ENCODE assay signal across 15 cellular contexts in genomic region chr4:11543710-11544109, GRCh38.
DNase-seq lines count a peak whose midpoint lies in the region; ATAC-seq, FAIRE-seq and TF ChIP-seq lines count a peak whose summit lies in the region.
"Had no signal": no experiment of that assay in that cellular context is flagged by ENCODE, and none has a peak within 500 bp of the region (broad histone marks: within the 10 kb centered on the region; RNA-seq: fewer than 3 reads in every experiment).

No MANE protein-coding gene starts in this region.

- H2AK5ac ChIP-seq in neuronal stem cell (ENCODE audit: low read depth, low read length) = no peak overlapping the region

- H3K14ac ChIP-seq in neuronal stem cell (ENCODE audit: low read length) = no peak overlapping the region

- H3K4me3 ChIP-seq in foreskin fibroblast (ENCODE audit: low read depth in 1 of 2, low read length in 2 of 2) = no peak overlapping the region
- H3K4me3 ChIP-seq in neuronal stem cell (ENCODE audit: low read length in 2 of 2) = no peak overlapping the region
- H3K4me3 ChIP-seq: gastrocnemius medialis, suprapubic skin had no signal

- no peaks in the 10 kb centered on the region for H3K4me1 ChIP-seq in neuronal stem cell (ENCODE audit: control insufficient read depth in 2 of 2, insufficient read depth in 1 of 2, low read depth in 1 of 2, low read length in 2 of 2)
- H3K4me1 ChIP-seq: gastrocnemius medialis had no signal

- no peak overlapping the region for H4K8ac ChIP-seq in neuronal stem cell (ENCODE audit: low read depth, low read length)

- H3K4ac ChIP-seq in neuronal stem cell (ENCODE audit: low read length) = no peak overlapping the region

- no peak overlapping the region for H2BK12ac ChIP-seq in neuronal stem cell (ENCODE audit: low read length)

- no peak for ATAC-seq in HG03457 (IDR thresholded peaks at IDR 0.05; ENCODE audit: unreplicated experiment)
- ATAC-seq: gastrocnemius medialis; naive thymus-derived CD8-positive, alpha-beta T cell had no signal

- no peak overlapping the region for H2BK15ac ChIP-seq in neuronal stem cell (ENCODE audit: low read length)

- H3K36me3 ChIP-seq in neuronal stem cell (replicated peaks in 1 of 2; ENCODE audit: control insufficient read depth in 2 of 2, insufficient read depth in 2 of 2, low read length in 2 of 2) = no peaks in the 10 kb centered on the region
- H3K36me3 ChIP-seq: gastrocnemius medialis, suprapubic skin had no signal

- no peaks in the 10 kb centered on the region for H3K79me1 ChIP-seq in neuronal stem cell (ENCODE audit: low read depth, low read length)

- no peaks in the 10 kb centered on the region for H3K36me3 Mint-ChIP-seq in neural crest cell (ENCODE audit: low read depth)
- H3K36me3 Mint-ChIP-seq: brain; naive thymus-derived CD8-positive, alpha-beta T cell had no signal

- no peaks in the 10 kb centered on the region for H3K4me1 Mint-ChIP-seq in neural crest cell
- H3K4me1 Mint-ChIP-seq: brain had no signal

- H3K27me3 Mint-ChIP-seq in neural crest cell (ENCODE audit: low read depth) = no peaks in the 10 kb centered on the region
- H3K27me3 Mint-ChIP-seq: brain had no signal

- no peak overlapping the region for H3K4me3 Mint-ChIP-seq in neural crest cell
- H3K4me3 Mint-ChIP-seq: brain; naive thymus-derived CD8-positive, alpha-beta T cell had no signal

- H3K27ac ChIP-seq in RWPE1 (no peak overlapping the region), neuronal stem cell (replicated peaks; ENCODE audit: low read length) (no peak overlapping the region)
- H3K27ac ChIP-seq: gastrocnemius medialis, suprapubic skin had no signal

- H2BK5ac ChIP-seq in neuronal stem cell (ENCODE audit: low read length) = no peak overlapping the region

- CTCF ChIA-PET in RWPE1 (lab: Yijun Ruan, JAX) = no interaction called here

- no peak overlapping the region for H3K23ac ChIP-seq in neuronal stem cell (ENCODE audit: low read depth, low read length, poor library complexity)

- no peaks in the 10 kb centered on the region for H3K9me3 ChIP-seq in neuronal stem cell (replicated peaks in 1 of 2; ENCODE audit: control insufficient read depth in 2 of 2, insufficient read depth in 1 of 2, low read depth in 1 of 2, low read length in 2 of 2)
- H3K9me3 ChIP-seq: gastrocnemius medialis, suprapubic skin had no signal

- H3K9me3 Mint-ChIP-seq in neural crest cell = no peaks in the 10 kb centered on the region
- H3K9me3 Mint-ChIP-seq: brain; naive thymus-derived CD8-positive, alpha-beta T cell had no signal

- FAIRE-seq in GM12891 (lab: Jason Lieb, UNC) = no peak
- FAIRE-seq: GM18507 had no signal

- H4K91ac ChIP-seq in neuronal stem cell (ENCODE audit: low read depth, low read length, poor library complexity) = no peak overlapping the region

- TF ChIP-seq POLR2A in GM12891 (IDR thresholded peaks at IDR 0.05; ENCODE audit: low read depth, low read length) = no peak

- no peak overlapping the region for H3K18ac ChIP-seq in neuronal stem cell (ENCODE audit: low read length)

- TF ChIP-seq CTCF in RWPE1 (conservative IDR thresholded peaks at IDR 0.05; ENCODE audit: low read depth) = no peak
- TF ChIP-seq CTCF in foreskin fibroblast (IDR thresholded peaks at IDR 0.05; ENCODE audit: low read depth, low read length) = no peak
- no peak for TF ChIP-seq CTCF in neural crest cell (conservative IDR thresholded peaks at IDR 0.05)

- POLR2A ChIA-PET in RWPE1 (lab: Yijun Ruan, JAX; ENCODE audit: low non-redundant PET) = interaction anchor here (0.6 kb wide), 1 partner anchor 908 kb away, joined by 4 read pairs; no protein-coding TSS in a partner anchor

- H3K4me2 ChIP-seq in neuronal stem cell (ENCODE audit: insufficient read depth, low read length, poor library complexity, severe bottlenecking) = no peak overlapping the region

- peak overlapping the region; percentile 39 for H3K27ac Mint-ChIP-seq in neural crest cell (ENCODE audit: unreplicated experiment)
- H3K27ac Mint-ChIP-seq: brain; naive thymus-derived CD8-positive, alpha-beta T cell had no signal

- no peak overlapping the region for H2AFZ ChIP-seq in neuronal stem cell (ENCODE audit: low read length)

- H2BK120ac ChIP-seq in neuronal stem cell (ENCODE audit: low read depth, low read length) = no peak overlapping the region

- DNase-seq in GM12891 (ENCODE audit: insufficient read length, low spot score) = no peak
- DNase-seq in RWPE1 (ENCODE audit: low spot score) = peak; percentile 34
- DNase-seq in foreskin fibroblast = peak; percentile 23 to 32
- no peak for DNase-seq in neural crest cell (ENCODE audit: low read depth, low spot score)
- no peak for DNase-seq in nucleus accumbens (lab: John Stamatoyannopoulos, UW)
- no peak for DNase-seq in NCI-H345 (lab: John Stamatoyannopoulos, UW)
- no peak for DNase-seq in neuronal stem cell (ENCODE audit: low spot score)
- DNase-seq: activated CD8-positive, alpha-beta memory T cell treated with anti-CD3 and anti-CD28 coated beads, Interleukin-2, amount 50 U/mL, for 48 hours; COR-L47 had no signal

- no peaks in the 10 kb centered on the region for H3K27me3 ChIP-seq in neuronal stem cell (ENCODE audit: control insufficient read depth in 3 of 3, insufficient read depth in 3 of 3, low read depth in 1 of 3, low read length in 3 of 3)
- H3K27me3 ChIP-seq: gastrocnemius medialis, suprapubic skin had no signal

- no CpG with 5 or more reads among the region's 2 CpGs for WGBS in neuronal stem cell (ENCODE audit: extremely low coverage in 2 of 2, insufficient read length in 2 of 2, insufficient replicate concordance in 1 of 2), 2 donors

- H3K9ac ChIP-seq in neuronal stem cell (ENCODE audit: low read depth, low read length, poor library complexity) = no peak overlapping the region

TF ChIP-seq in GM12891, 5 proteins besides CTCF, POLR2A, EP300 and RAD21:
- TF ChIP-seq TAF1 (IDR thresholded peaks at IDR 0.05; ENCODE audit: low read depth, low read length) (no peak), POLR2AphosphoS5 (IDR thresholded peaks at IDR 0.05; ENCODE audit: low read depth, low read length) (no peak), SPI1 (IDR thresholded peaks at IDR 0.05; ENCODE audit: low read depth, low read length) (0 out of 2 replicates have a peak, but pooled peaks have one; percentile 6)

Comparison
In these comparisons a context has a peak if more than half of its experiments do, and no peak if none do; other contexts are left out.
1. DNase-seq: peak in RWPE1 (single experiment) and foreskin fibroblast (2 of 2); none in GM12891 (single experiment), neural crest cell (single experiment), nucleus accumbens (0 of 56), NCI-H345 (single experiment) and neuronal stem cell (single experiment).